10 cellular contexts compared by ENCODE assay signal in genomic region chr5:78497573-78498533, GRCh38.
DNase-seq lines count a peak whose midpoint lies in the region; ATAC-seq and TF ChIP-seq lines count a peak whose summit lies in the region.
"Had no signal": no experiment of that assay in that cellular context is flagged by ENCODE, and none has a peak within 500 bp of the region (broad histone marks: within the 10 kb centered on the region; RNA-seq: fewer than 3 reads in every experiment).

No MANE protein-coding gene starts in this region.

- no peaks in the 10 kb centered on the region for H3F3A ChIP-seq in DOHH2 (ENCODE audit: control insufficient read depth, insufficient read depth)

- ATAC-seq in GM21423 (IDR thresholded peaks at IDR 0.05; ENCODE audit: unreplicated experiment) (peak; percentile 54), left ventricle myocardium superior (peak; percentile 78), HG03025 (IDR thresholded peaks at IDR 0.05; ENCODE audit: low FRiP score, unreplicated experiment) (no peak)
- ATAC-seq: natural killer cell had no signal

- no peaks in the 10 kb centered on the region for H3K9me3 ChIP-seq in DOHH2 (ENCODE audit: control insufficient read depth, insufficient read depth, low read length)

- no peaks in the 10 kb centered on the region for H3K9me2 ChIP-seq in DOHH2 (replicated peaks; ENCODE audit: control insufficient read depth, low read length)

- no peak overlapping the region for H3K4me3 Mint-ChIP-seq in CD14-positive monocyte
- H3K4me3 Mint-ChIP-seq: natural killer cell had no signal

- no peak overlapping the region for H3K27ac ChIP-seq in DOHH2 (ENCODE audit: low read depth, low read length)

- intact Hi-C loops in left ventricle myocardium superior (cut with micrococcal nuclease): no loop called here
- intact Hi-C loops in CD14-positive monocyte (cut with micrococcal nuclease): loop anchor here in 1 of 2 donors (10.0 kb wide), 1 partner anchor 147 kb away; the partner anchor contains the start of gene LHFPL2

- peak overlapping the region in 3 of 7 donors; percentile 10 to 72 (median 62) for H3K27ac Mint-ChIP-seq in CD14-positive monocyte
- H3K27ac Mint-ChIP-seq: natural killer cell had no signal

- TF ChIP-seq CTCF in DOHH2 (IDR thresholded peaks at IDR 0.05; ENCODE audit: low read depth, low read length, poor library complexity, severe bottlenecking): no peak
- no peak for TF ChIP-seq CTCF in CD14-positive monocyte (IDR thresholded peaks at IDR 0.05)

- no peaks in the 10 kb centered on the region for H3K27me3 ChIP-seq in DOHH2 (ENCODE audit: control insufficient read depth, low read length)

- H3K4me3 ChIP-seq in DOHH2 (ENCODE audit: low read length): no peak overlapping the region

- peaks cover 36 to 55% of the 10 kb centered on the region in 2 donors for H3K36me3 Mint-ChIP-seq in CD14-positive monocyte
- H3K36me3 Mint-ChIP-seq: natural killer cell had no signal

- peak overlapping the region; percentile 5 for H3K4me2 ChIP-seq in DOHH2 (ENCODE audit: low read length)

- peaks cover 25% of the 10 kb centered on the region for H3K4me1 ChIP-seq in DOHH2 (ENCODE audit: control insufficient read depth, low read length)

- H3K27me3 Mint-ChIP-seq in CD14-positive monocyte (ENCODE audit: low read depth in 3 of 3): peaks cover 0 to 2% (median 0%) of the 10 kb centered on the region in 3 donors

- DNase-seq in NCI-H1694 (lab: John Stamatoyannopoulos, UW) (peak; percentile 72), left ventricle myocardium superior (peak; percentile 62), UCSD-AML1 (lab: John Stamatoyannopoulos, UW; ENCODE audit: unreplicated experiment) (no peak), CD14-positive monocyte (ENCODE audit: low spot score) (no peak), kidney glomerular epithelial cell (lab: John Stamatoyannopoulos, UW) (no peak)
- DNase-seq: COR-L47, natural killer cell had no signal

- no peaks in the 10 kb centered on the region for H3K79me2 ChIP-seq in DOHH2 (ENCODE audit: control insufficient read depth, low read length)

- no peaks in the 10 kb centered on the region for H4K20me1 ChIP-seq in DOHH2 (ENCODE audit: control insufficient read depth, insufficient read depth, low read depth, low read length)

- H3K36me3 ChIP-seq in DOHH2 (ENCODE audit: control insufficient read depth, low read length): no peaks in the 10 kb centered on the region

- peaks cover 65% of the 10 kb centered on the region for H3K4me1 Mint-ChIP-seq in CD14-positive monocyte

- peaks cover 0 to 2% (median 0%) of the 10 kb centered on the region in 7 donors for H3K9me3 Mint-ChIP-seq in CD14-positive monocyte
- H3K9me3 Mint-ChIP-seq: natural killer cell had no signal

Comparison
In these comparisons a context has a peak if more than half of its experiments do, and no peak if none do; other contexts are left out.
1. DNase-seq: peak in NCI-H1694 (single experiment) and left ventricle myocardium superior (single experiment); none in UCSD-AML1 (single experiment), CD14-positive monocyte (single experiment) and kidney glomerular epithelial cell (single experiment).